Comparison of ENCODE assay signal across 8 cellular contexts in genomic region chr20:36064661-36065426, GRCh38.
DNase-seq lines count a peak whose midpoint lies in the region; ATAC-seq and TF ChIP-seq lines count a peak whose summit lies in the region.

No MANE protein-coding gene starts in this region.

- H3K27ac ChIP-seq in colonic mucosa, result peak overlapping the region; percentile 74

- H3K4me1 ChIP-seq in colonic mucosa, result peaks cover 5% of the 10 kb centered on the region

- no peaks in the 10 kb centered on the region for H3K9me3 ChIP-seq in colonic mucosa

- intact Hi-C loops in colonic mucosa (cut with DNase I), result loop anchor here (10.0 kb wide), 1 partner anchor 70 kb away; no protein-coding TSS in a partner anchor

- TF ChIP-seq CTCF in AG09309 (IDR thresholded peaks at IDR 0.05; ENCODE audit: control insufficient read depth, insufficient read depth, low read depth, low read length, missing control alignments) (no peak), colonic mucosa (IDR thresholded peaks at IDR 0.05) (no peak)

- no peaks in the 10 kb centered on the region for H3K27me3 ChIP-seq in colonic mucosa

- H3K4me3 ChIP-seq in AG09309 (ENCODE audit: control insufficient read depth, low read depth, low read length), result peak overlapping the region; percentile 53
- H3K4me3 ChIP-seq in colonic mucosa, result peak overlapping the region; percentile 76

- DNase-seq in AG09309 (ENCODE audit: low read depth) (peak; percentile 32), NCI-H446 treated with DMSO at 0.1 percent for 48 hours (lab: John Stamatoyannopoulos, UW) (peak; percentile 74), colonic mucosa (peak; percentile 99), left lobe of liver (ENCODE audit: low spot score) (peak; percentile 98)
- peak; percentile 95 for DNase-seq in activated CD4-positive, alpha-beta T cell treated with anti-CD3 and anti-CD28 coated beads for 48 hours
- DNase-seq in stimulated activated CD4-positive, alpha-beta T cell treated with anti-CD3 and anti-CD28 coated beads, Interleukin-1b, Interleukin-23, amount 100 ng/mL, for 48 hours, result peak; percentile 89

- ATAC-seq in GM19025 (IDR thresholded peaks at IDR 0.05; ENCODE audit: low read depth, unreplicated experiment), result peak; percentile 96
- peak; percentile 93 for ATAC-seq in HG03280 (IDR thresholded peaks at IDR 0.05; ENCODE audit: unreplicated experiment)
- peak; percentile 98 for ATAC-seq in left lobe of liver

- peak overlapping the region; percentile 79 to 90 for H3K9ac ChIP-seq in colonic mucosa (ENCODE audit: low read depth in 2 of 2, low read length in 2 of 2)

- H3K36me3 ChIP-seq in colonic mucosa, result no peaks in the 10 kb centered on the region

Comparison
In these comparisons a context has a peak if more than half of its experiments do, and no peak if none do; other contexts are left out.
1. Peak in every context shown above with its lines: DNase-seq, ATAC-seq, H3K4me3 ChIP-seq and H3K27ac ChIP-seq.
2. DNase-seq: peak in every context shown above with its lines; median percentile 99 in colonic mucosa; 98 in left lobe of liver; 95 in activated CD4-positive, alpha-beta T cell treated with anti-CD3 and anti-CD28 coated beads for 48 hours; 89 in stimulated activated CD4-positive, alpha-beta T cell treated with anti-CD3 and anti-CD28 coated beads, Interleukin-1b, Interleukin-23, amount 100 ng/mL, for 48 hours; 74 in NCI-H446 treated with DMSO at 0.1 percent for 48 hours; 32 in AG09309.